ENCODE assay signal across 10 cellular contexts in the genomic region with DNA sequence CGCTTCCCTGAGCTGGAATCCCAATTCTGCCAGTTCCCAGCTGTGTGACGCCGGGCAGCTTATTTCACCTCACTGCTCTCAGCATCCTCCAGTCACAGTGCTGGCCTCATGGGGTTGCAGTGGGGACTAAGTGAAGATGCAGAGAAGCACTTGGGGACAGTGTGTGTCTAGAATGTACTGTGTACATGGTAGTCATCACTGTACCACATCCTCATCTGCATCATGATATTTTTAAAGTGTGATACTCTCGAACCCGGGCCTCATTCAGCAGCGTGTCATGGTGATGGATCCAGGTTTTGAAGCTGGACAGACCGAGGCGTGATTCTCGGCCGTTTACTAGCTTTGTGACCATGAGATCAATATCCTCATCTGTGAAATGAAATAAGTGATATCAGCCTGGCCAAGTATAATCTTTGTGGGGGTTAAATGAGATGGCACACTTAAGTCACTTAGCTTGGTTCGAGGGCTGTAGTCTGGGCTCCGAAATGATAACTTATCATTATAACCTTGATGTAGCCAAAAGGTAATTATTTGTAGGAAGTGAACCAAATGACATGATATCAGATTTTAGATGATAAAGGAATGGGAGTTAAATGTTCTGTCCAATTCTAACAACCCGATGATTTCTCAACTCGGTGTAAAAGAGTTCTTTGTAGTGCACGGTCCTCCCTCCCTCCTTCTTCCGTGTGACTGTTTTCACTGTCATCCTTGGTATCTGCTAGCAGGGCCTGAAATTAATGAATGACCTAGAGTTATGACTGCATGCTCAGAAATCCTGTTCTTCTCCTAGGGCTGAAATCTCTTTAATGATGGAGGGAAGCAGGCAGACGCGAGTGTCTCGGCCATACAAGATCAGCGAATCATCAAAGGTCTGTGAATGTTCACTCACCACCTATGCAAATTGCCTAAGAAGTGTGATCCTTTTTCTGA. TPM values are rescaled to one million over a fixed set of nuclear protein-coding genes. Genes with fewer than 3 reads are reported as not detected.
DNase-seq lines count a peak whose midpoint lies in the region; ATAC-seq and TF ChIP-seq lines count a peak whose summit lies in the region.
"Had no signal": no experiment of that assay in that cellular context is flagged by ENCODE, and none has a peak within 500 bp of the region (broad histone marks: within the 10 kb centered on the region; RNA-seq: fewer than 3 reads in every experiment).

No MANE protein-coding gene starts in this region.

- CTCF ChIA-PET in OCI-LY7 (lab: Charles Lee; ENCODE audit: unreplicated experiment): no interaction called here

- ATAC-seq in GM18520 (IDR thresholded peaks at IDR 0.05; ENCODE audit: unreplicated experiment): no peak
- no peak for ATAC-seq in HG03469 (IDR thresholded peaks at IDR 0.05; ENCODE audit: unreplicated experiment)

- H3K79me2 ChIP-seq in osteoblast (ENCODE audit: insufficient read depth, low read length) (peaks cover 33% of the 10 kb centered on the region), OCI-LY7 (ENCODE audit: insufficient read depth, low read depth, low read length) (peaks cover 11% of the 10 kb centered on the region; the same call in 1 of the 2 replicates)

- DNase-seq in EH (ENCODE audit: low read depth) (peak; percentile 90), SK-MEL-5 (ENCODE audit: low read depth, low spot score) (peak; percentile 59), epidermal melanocyte (ENCODE audit: insufficient read length, low spot score) (peak; percentile 92), osteoblast (ENCODE audit: insufficient read length, low spot score, missing footprints) (peak; percentile 90), OCI-LY7 (ENCODE audit: low spot score) (no peak)
- DNase-seq in effector CD8-positive, alpha-beta T cell (lab: John Stamatoyannopoulos, UW): no peak
- DNase-seq: central memory CD4-positive, alpha-beta T cell; NCI-H1105 treated with DMSO at 0.1 percent for 48 hours had no signal

- intact Hi-C loops in OCI-LY7 (cut with micrococcal nuclease; ENCODE audit: unreplicated experiment): no loop called here

- H3K4me2 ChIP-seq in osteoblast (ENCODE audit: insufficient read depth, low read length): peak overlapping the region; percentile 43
- H3K4me2 ChIP-seq in OCI-LY7 (ENCODE audit: low read length): no peak overlapping the region

- POLR2A ChIA-PET in OCI-LY7 (lab: Charles Lee): interaction anchor here (0.6 to 1.2 kb wide), 3 partner anchors 8 to 33 kb away, joined by 3 to 4 read pairs (median 3); no protein-coding TSS in a partner anchor

- peaks cover 2% of the 10 kb centered on the region for H4K20me1 ChIP-seq in osteoblast (ENCODE audit: insufficient read depth, low read length)
- H4K20me1 ChIP-seq in OCI-LY7 (ENCODE audit: insufficient read depth, low read length): 0 out of 2 replicates have a peak, but pooled peaks cover 9% of the 10 kb centered on the region

- in situ Hi-C loops in SK-MEL-5 (cut with HindIII; ENCODE audit: low pct_unique_long_range_greater_than_20kb, low sequenced_read_pairs): no loop called here

- H3K27ac ChIP-seq in osteoblast (ENCODE audit: low read depth, low read length) (peak overlapping the region; percentile 13), OCI-LY7 (ENCODE audit: low read depth, low read length, poor library complexity, severe bottlenecking) (no peak overlapping the region)

- no peak for TF ChIP-seq CTCF in osteoblast (IDR thresholded peaks at IDR 0.05; ENCODE audit: extremely low read depth, low read depth, low read length)
- no peak for TF ChIP-seq CTCF in OCI-LY7 (conservative IDR thresholded peaks at IDR 0.05; ENCODE audit: low read length)

- no peaks in the 10 kb centered on the region for H3K27me3 ChIP-seq in osteoblast (ENCODE audit: insufficient read depth, low read length)

- H3K9me2 ChIP-seq in OCI-LY7 (ENCODE audit: insufficient read depth, low read length): no peaks in the 10 kb centered on the region

- peaks cover 34% of the 10 kb centered on the region for H3K36me3 ChIP-seq in osteoblast (ENCODE audit: insufficient read depth, low read length)
- peaks cover 49% of the 10 kb centered on the region for H3K36me3 ChIP-seq in OCI-LY7 (ENCODE audit: insufficient read depth, low read length)

- no TSS peak for BruUV-seq in OCI-LY7 (replicated peaks; lab: Mats Ljungman, UMichigan)

- H3K4me3 ChIP-seq in osteoblast (ENCODE audit: insufficient read depth, low read length) (no peak overlapping the region), OCI-LY7 (ENCODE audit: low read depth, low read length, poor library complexity, severe bottlenecking) (no peak overlapping the region)

- H3K9me3 ChIP-seq in osteoblast (ENCODE audit: low read depth, low read length) (no peaks in the 10 kb centered on the region), OCI-LY7 (ENCODE audit: low read length) (no peaks in the 10 kb centered on the region)

- H2AFZ ChIP-seq in osteoblast (ENCODE audit: low read length) (no peak overlapping the region), OCI-LY7 (ENCODE audit: low read length) (no peak overlapping the region)

- H3K4me1 ChIP-seq in osteoblast (ENCODE audit: insufficient read depth, low read length): peaks cover 12% of the 10 kb centered on the region
- H3K4me1 ChIP-seq in OCI-LY7 (ENCODE audit: insufficient read depth, low read length, poor library complexity, severe bottlenecking): peaks cover 36% of the 10 kb centered on the region

RNA-seq across cellular contexts. Expression of a gene that starts 2.0 kb away (rescaled TPM):
- 28.9 and 35.5 TPM in 2 replicates for total RNA-seq in SK-MEL-5 (2014; rRNA removed; shearing (Covaris generic))
- polyA plus RNA-seq in SK-MEL-5 (2015; cell fraction: cytosol; rRNA removed): 29.3 and 43.2 TPM in 2 replicates
- polyA plus RNA-seq in SK-MEL-5 (2015; cell fraction: nucleus; rRNA removed): 88.9 and 99.5 TPM in 2 replicates
- total RNA-seq in osteoblast (67.5 and 69.1 TPM in 2 replicates), OCI-LY7 (2022) (66.1 and 69.0 TPM in 2 replicates)
- 50.1 and 58.9 TPM in 2 replicates for total RNA-seq in OCI-LY7 (2014; rRNA removed; shearing (Covaris generic))

RNA-seq across cellular contexts. Expression of a gene that starts 32.4 kb away (rescaled TPM):
- total RNA-seq in SK-MEL-5 (2014; rRNA removed; shearing (Covaris generic)): 159 and 171 TPM in 2 replicates
- polyA plus RNA-seq in SK-MEL-5 (2015; cell fraction: cytosol; rRNA removed): 289 and 290 TPM in 2 replicates
- 32.8 and 33.8 TPM in 2 replicates for polyA plus RNA-seq in SK-MEL-5 (2015; cell fraction: nucleus; rRNA removed)
- total RNA-seq in osteoblast (145 and 170 TPM in 2 replicates), OCI-LY7 (2022) (214 and 232 TPM in 2 replicates)
- total RNA-seq in OCI-LY7 (2014; rRNA removed; shearing (Covaris generic)): 119 and 125 TPM in 2 replicates

RNA-seq across cellular contexts. Expression of a gene that starts 49.5 kb away (rescaled TPM):
- total RNA-seq in SK-MEL-5 (2014; rRNA removed; shearing (Covaris generic)): 41.1 and 46.8 TPM in 2 replicates
- 69.0 and 76.8 TPM in 2 replicates for polyA plus RNA-seq in SK-MEL-5 (2015; cell fraction: cytosol; rRNA removed)
- 73.2 and 74.1 TPM in 2 replicates for polyA plus RNA-seq in SK-MEL-5 (2015; cell fraction: nucleus; rRNA removed)
- total RNA-seq in osteoblast (41.8 and 43.1 TPM in 2 replicates), OCI-LY7 (2022) (134 and 135 TPM in 2 replicates)
- 65.9 and 69.8 TPM in 2 replicates for total RNA-seq in OCI-LY7 (2014; rRNA removed; shearing (Covaris generic))

Comparison
In these comparisons a context has a peak if more than half of its experiments do, and no peak if none do; other contexts are left out.
1. DNase-seq: peak in EH (single experiment), SK-MEL-5 (single experiment), epidermal melanocyte (single experiment) and osteoblast (single experiment); none in effector CD8-positive, alpha-beta T cell (single experiment) and OCI-LY7 (single experiment).